19 cellular contexts compared by ENCODE assay signal in genomic region chr1:3906672-3907020, GRCh38. TPM values are rescaled to one million over a fixed set of nuclear protein-coding genes. Genes with fewer than 3 reads are reported as not detected.
A peak's percentile ranks its signal among the peaks of the same experiment; 100 is the strongest.
DNase-seq lines count a peak whose midpoint lies in the region; ATAC-seq, FAIRE-seq and TF ChIP-seq lines count a peak whose summit lies in the region.
"Had no signal": no experiment of that assay in that cellular context is flagged by ENCODE, and none has a peak within 500 bp of the region (broad histone marks: within the 10 kb centered on the region; RNA-seq: fewer than 3 reads in every experiment).

No MANE protein-coding gene starts in this region.

- H3K9ac ChIP-seq in OCI-LY1 (ENCODE audit: low read length): no peak overlapping the region; the same call in 1 of the 2 replicates
- no peak overlapping the region for H3K9ac ChIP-seq in kidney (ENCODE audit: low read length in 2 of 2)

- intact Hi-C loops in kidney (cut with DNase I): no loop called here
- intact Hi-C loops in spleen (cut with DNase I; ENCODE audit: low total_unique reads): no loop called here

- no peak overlapping the region for H3K4me2 ChIP-seq in OCI-LY1 (ENCODE audit: low read length)

- H2AFZ ChIP-seq in OCI-LY1 (ENCODE audit: low read length): no peak overlapping the region

- peak; percentile 8 for DNase-seq in activated T-cell treated with anti-CD3 and anti-CD28 coated beads, Interleukin-2, amount 50 U/mL, for 1 hour
- no peak for DNase-seq in activated T-cell treated with anti-CD3 and anti-CD28 coated beads, Interleukin-2, amount 50 U/mL, for 48 hours
- DNase-seq in kidney (peak; percentile 60), spleen (peak; percentile 66), NCI-H1694 treated with DMSO at 0.1 percent for 48 hours (lab: John Stamatoyannopoulos, UW) (no peak)
- DNase-seq: 8988T; AML-193; C1 segment of cervical spinal cord; CD4-positive, alpha-beta memory T cell; DMS153; DMS79 treated with DMSO at 0.1 percent for 48 hours; HCEC 1CT; HFFc6 had no signal

- ATAC-seq in GM19397 (IDR thresholded peaks at IDR 0.05; ENCODE audit: unreplicated experiment): no peak
- no peak for ATAC-seq in GM21515 (IDR thresholded peaks at IDR 0.05; ENCODE audit: unreplicated experiment)

- H3K79me2 ChIP-seq in OCI-LY1 (ENCODE audit: insufficient read depth, low read length): no peaks in the 10 kb centered on the region

- 0 out of 2 replicates have a peak, but pooled peaks cover 6% of the 10 kb centered on the region for H3F3A ChIP-seq in OCI-LY1 (ENCODE audit: insufficient read depth, low read length)

- H3K27ac ChIP-seq in OCI-LY1 (ENCODE audit: low read depth, low read length, poor library complexity, severe bottlenecking) (peak overlapping the region; percentile 97), kidney (ENCODE audit: low read depth in 2 of 2, low read length in 2 of 2) (no peak overlapping the region), spleen (no peak overlapping the region)
- H3K27ac ChIP-seq: HL-60 had no signal

- TF ChIP-seq POLR2A in spleen (IDR thresholded peaks at IDR 0.05): no peak

- H3K27me3 ChIP-seq in OCI-LY1 (ENCODE audit: insufficient read depth, low read length) (no peaks in the 10 kb centered on the region), spleen (replicated peaks in 1 of 7) (peaks cover 0 to 18% (median 4%) of the 10 kb centered on the region in 7 donors)

- TF ChIP-seq CTCF in OCI-LY1 (IDR thresholded peaks at IDR 0.05; ENCODE audit: low read length) (no peak), kidney (IDR thresholded peaks at IDR 0.05; ENCODE audit: borderline replicate concordance, extremely low read depth, insufficient read depth) (no peak), spleen (IDR thresholded peaks at IDR 0.05 in 8 of 11, conservative IDR thresholded peaks at IDR 0.05 in 3 of 11) (no peak)

- H3K4me3 ChIP-seq in OCI-LY1 (ENCODE audit: low read depth, low read length, poor library complexity, severe bottlenecking) (no peak overlapping the region), kidney (ENCODE audit: low read length in 2 of 2) (no peak overlapping the region), spleen (no peak overlapping the region)

- H4K20me1 ChIP-seq in OCI-LY1 (ENCODE audit: insufficient read depth, low read length): no peaks in the 10 kb centered on the region

- no peak for FAIRE-seq in kidney (lab: Jason Lieb, UNC)
- FAIRE-seq: D721Med, GM12892 had no signal

- H3K36me3 ChIP-seq in OCI-LY1 (ENCODE audit: insufficient read depth, low read length) (no peaks in the 10 kb centered on the region), kidney (ENCODE audit: control insufficient read depth in 1 of 2, insufficient read depth in 2 of 2, low read length in 2 of 2) (no peaks in the 10 kb centered on the region), spleen (no peaks in the 10 kb centered on the region)

- no peaks in the 10 kb centered on the region for H3K9me2 ChIP-seq in OCI-LY1 (ENCODE audit: low read depth, low read length)

- H3K9me3 ChIP-seq in OCI-LY1 (ENCODE audit: low read length): no peaks in the 10 kb centered on the region
- no peaks in the 10 kb centered on the region for H3K9me3 ChIP-seq in kidney (ENCODE audit: control insufficient read depth in 1 of 2, low read length in 2 of 2)
- no peaks in the 10 kb centered on the region for H3K9me3 ChIP-seq in spleen

- H3K4me1 ChIP-seq in OCI-LY1 (ENCODE audit: insufficient read depth, low read length, severe bottlenecking): peaks cover 99% of the 10 kb centered on the region
- H3K4me1 ChIP-seq in kidney (ENCODE audit: control insufficient read depth in 1 of 2, insufficient read depth in 1 of 2, low read depth in 1 of 2, low read length in 2 of 2): peaks cover 9 to 21% of the 10 kb centered on the region in 2 donors
- H3K4me1 ChIP-seq in spleen: peaks cover 0 to 75% (median 25%) of the 10 kb centered on the region in 6 donors

- WGBS in spleen, 5 donors: 84 to 97% (median 87%) methylated on average over 10 to 11 of the region's 11 CpGs

RNA-seq across cellular contexts. Expression of gene C1orf174, which starts 6.6 kb away (rescaled TPM):
- 16.8 TPM for total RNA-seq in kidney
- 15.9 TPM for polyA plus RNA-seq in kidney (ENCODE audit: insufficient read depth, low read depth, low replicate concordance)
- total RNA-seq in spleen: 10 to 100 TPM; 19.7 to 34.5 (median 23.7) TPM
- 10 to 100 TPM; 14.9 to 24.2 (median 15.8) TPM for polyA plus RNA-seq in spleen

RNA-seq across cellular contexts. Expression of gene DFFB, which starts 49.4 kb away (rescaled TPM):
- 8.2 TPM for total RNA-seq in kidney
- 5.6 TPM for polyA plus RNA-seq in kidney (ENCODE audit: insufficient read depth, low read depth, low replicate concordance)
- total RNA-seq in spleen: 10 to 100 TPM in 5 of 7 donors, 1 to 10 TPM in 2; 8.5 to 13.8 (median 12.1) TPM
- 10 to 100 TPM in 1 of 3 donors, 1 to 10 TPM in 2; 6.3 to 10.5 (median 8.7) TPM for polyA plus RNA-seq in spleen

RNA-seq across cellular contexts. Expression of gene CEP104, which starts 49.6 kb away (rescaled TPM):
- total RNA-seq in kidney (51.2 TPM), spleen (10 to 100 TPM; 26.4 to 49.4 (median 42.0) TPM)
- polyA plus RNA-seq in kidney (ENCODE audit: insufficient read depth, low read depth, low replicate concordance) (11.1 TPM), spleen (1 to 10 TPM; 4.5 to 8.4 (median 5.3) TPM)

Comparison
In these comparisons a context has a peak if more than half of its experiments do, and no peak if none do; other contexts are left out.
1. DNase-seq: peak in activated T-cell treated with anti-CD3 and anti-CD28 coated beads, Interleukin-2, amount 50 U/mL, for 1 hour (single experiment), kidney (single experiment) and spleen (single experiment); none in activated T-cell treated with anti-CD3 and anti-CD28 coated beads, Interleukin-2, amount 50 U/mL, for 48 hours (0 of 2) and NCI-H1694 treated with DMSO at 0.1 percent for 48 hours (single experiment).